ENCODE assay signal across 9 cellular contexts in the genomic region with DNA sequence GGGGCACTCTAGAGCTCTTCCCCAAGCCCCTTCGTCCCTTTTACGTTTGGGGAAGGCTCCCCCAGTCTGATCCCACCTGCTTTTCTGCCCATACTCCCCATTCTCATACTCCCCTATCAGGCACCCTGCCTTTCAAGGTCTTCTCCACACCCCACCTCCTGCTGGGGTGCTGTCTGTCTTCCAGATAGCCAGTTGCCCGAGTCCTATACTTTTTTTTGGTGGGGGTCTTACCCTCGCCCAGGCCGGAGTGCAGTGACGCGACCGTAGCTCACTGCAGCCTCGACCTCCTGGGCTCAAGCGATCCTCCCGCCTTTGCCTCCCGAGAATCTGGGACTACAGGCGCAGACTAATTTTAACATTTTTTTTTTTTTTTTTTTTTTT. TPM values are rescaled to one million over a fixed set of nuclear protein-coding genes. Genes with fewer than 3 reads are reported as not detected.
DNase-seq lines count a peak whose midpoint lies in the region; ATAC-seq, FAIRE-seq and TF ChIP-seq lines count a peak whose summit lies in the region.
"Had no signal": no experiment of that assay in that cellular context is flagged by ENCODE, and none has a peak within 500 bp of the region (broad histone marks: within the 10 kb centered on the region; RNA-seq: fewer than 3 reads in every experiment).

No MANE protein-coding gene starts in this region.

- DNase-seq in SJCRH30 (no peak), fibroblast of villous mesenchyme (ENCODE audit: low read depth) (no peak), mucosa of gallbladder (ENCODE audit: low spot score) (no peak), urothelium cell line (ENCODE audit: low spot score) (no peak)
- no peak for DNase-seq in activated effector memory CD4-positive, alpha-beta T cell treated with Interleukin-2 at 50 U/mL for 16 hours

- H3K27me3 ChIP-seq in SJCRH30 (0 out of 2 replicates have a peak, but pooled peaks cover 5% of the 10 kb centered on the region), skeletal muscle satellite cell (ENCODE audit: control insufficient read depth, insufficient read depth, low read length) (no peaks in the 10 kb centered on the region)

- peak overlapping the region; percentile 9; the same call in 1 of the 2 replicates for H3K27ac ChIP-seq in SJCRH30

- peak overlapping the region; percentile 94 for H3K4me3 ChIP-seq in SJCRH30
- H3K4me3 ChIP-seq in fibroblast of villous mesenchyme (ENCODE audit: low read depth, low read length), result peak overlapping the region; percentile 87
- peak overlapping the region; percentile 100 for H3K4me3 ChIP-seq in skeletal muscle satellite cell (ENCODE audit: low read length)

- H3K4me1 ChIP-seq in SJCRH30 (peaks cover 17% of the 10 kb centered on the region), skeletal muscle satellite cell (ENCODE audit: control insufficient read depth, insufficient read depth, low read length) (peaks cover 20% of the 10 kb centered on the region)

- no peaks in the 10 kb centered on the region; the same call in 1 of the 2 replicates for H3K36me3 ChIP-seq in SJCRH30
- peaks cover 20% of the 10 kb centered on the region for H3K36me3 ChIP-seq in skeletal muscle satellite cell (ENCODE audit: insufficient read depth, low read length)

- no peak for FAIRE-seq in urothelium cell line (lab: Jason Lieb, UNC)

- ATAC-seq in GM18867 (IDR thresholded peaks at IDR 0.05; ENCODE audit: unreplicated experiment) (peak; percentile 0), HG02642 (IDR thresholded peaks at IDR 0.05; ENCODE audit: poor library complexity, unreplicated experiment) (no peak)

- TF ChIP-seq CTCF in fibroblast of villous mesenchyme (IDR thresholded peaks at IDR 0.05; ENCODE audit: insufficient read depth, low read depth, low read length), result no peak

- H3K4me2 ChIP-seq in skeletal muscle satellite cell (ENCODE audit: low read length), result peak overlapping the region; percentile 97

- H3K9me3 ChIP-seq in SJCRH30 (replicated peaks) (no peaks in the 10 kb centered on the region), skeletal muscle satellite cell (replicated peaks; ENCODE audit: low read length) (no peaks in the 10 kb centered on the region)

- peak overlapping the region; percentile 90 for H3K9ac ChIP-seq in skeletal muscle satellite cell (ENCODE audit: low read depth, low read length)

RNA-seq across cellular contexts. Expression of a gene that starts 0.8 kb away (rescaled TPM):
- total RNA-seq in SJCRH30 (2014; rRNA removed; shearing (Covaris generic)), result 11.8 and 13.9 TPM in 2 replicates
- 8.2 and 11.9 TPM in 2 replicates for total RNA-seq in fibroblast of villous mesenchyme
- total RNA-seq in skeletal muscle satellite cell (2012; rRNA removed), result 21.5 and 28.2 TPM in 2 replicates
- total RNA-seq in mucosa of gallbladder, result 55.8 TPM

RNA-seq across cellular contexts. Expression of a gene that starts 19.9 kb away (rescaled TPM):
- 6.9 and 10.4 TPM in 2 replicates for total RNA-seq in SJCRH30 (2014; rRNA removed; shearing (Covaris generic))
- total RNA-seq in fibroblast of villous mesenchyme (6.8 and 8.2 TPM in 2 replicates), mucosa of gallbladder (33.8 TPM)
- total RNA-seq in skeletal muscle satellite cell (2012; rRNA removed), result 60.1 and 67.1 TPM in 2 replicates

RNA-seq across cellular contexts. Expression of a gene that starts 30.7 kb away (rescaled TPM):
- total RNA-seq in SJCRH30 (2014; rRNA removed; shearing (Covaris generic)), result not detected in 2 replicates
- not detected in 2 replicates for total RNA-seq in fibroblast of villous mesenchyme
- total RNA-seq in skeletal muscle satellite cell (2012; rRNA removed), result not detected in 2 replicates
- 129 TPM for total RNA-seq in mucosa of gallbladder
- total RNA-seq: M059J had no signal

RNA-seq across cellular contexts. Expression of a gene that starts 56.0 kb away (rescaled TPM):
- 86.6 and 91.7 TPM in 2 replicates for total RNA-seq in SJCRH30 (2014; rRNA removed; shearing (Covaris generic))
- total RNA-seq in fibroblast of villous mesenchyme (38.0 and 39.7 TPM in 2 replicates), mucosa of gallbladder (57.6 TPM)
- 51.0 and 53.7 TPM in 2 replicates for total RNA-seq in skeletal muscle satellite cell (2012; rRNA removed)

RNA-seq across cellular contexts. Expression of a gene that starts 56.1 kb away (rescaled TPM):
- 5.1 and 6.0 TPM in 2 replicates for total RNA-seq in SJCRH30 (2014; rRNA removed; shearing (Covaris generic))
- total RNA-seq in fibroblast of villous mesenchyme, result 2.3 and 3.0 TPM in 2 replicates
- total RNA-seq in skeletal muscle satellite cell (2012; rRNA removed), result 2.6 and 3.3 TPM in 2 replicates
- total RNA-seq in mucosa of gallbladder, result 15.9 TPM

Comparison
In these comparisons a context has a peak if more than half of its experiments do, and no peak if none do; other contexts are left out.
1. RNA of a gene that starts 30.7 kb away (total RNA-seq): 129 TPM in mucosa of gallbladder (single experiment); not detected in SJCRH30 and not detected in fibroblast of villous mesenchyme; every median in the first group is over 100 times any median in the second.
2. Peak in every context shown above with its lines, with median percentiles within 50 percentile points of each other: H3K4me3 ChIP-seq.